18 cellular contexts compared by ENCODE assay signal in genomic region chr1:21926065-21926464, GRCh38. TPM values are rescaled to one million over a fixed set of nuclear protein-coding genes. Genes with fewer than 3 reads are reported as not detected.
DNase-seq lines count a peak whose midpoint lies in the region; ATAC-seq and TF ChIP-seq lines count a peak whose summit lies in the region.
"Had no signal": no experiment of that assay in that cellular context is flagged by ENCODE, and none has a peak within 500 bp of the region (broad histone marks: within the 10 kb centered on the region; RNA-seq: fewer than 3 reads in every experiment).

No MANE protein-coding gene starts in this region.

- TF ChIP-seq CTCF in SK-N-SH (IDR thresholded peaks at IDR 0.05) (no peak), left ventricle myocardium inferior (IDR thresholded peaks at IDR 0.05; ENCODE audit: borderline replicate concordance) (no peak), psoas muscle (IDR thresholded peaks at IDR 0.05) (no peak), vagina (IDR thresholded peaks at IDR 0.05) (no peak)

- H3K9me3 ChIP-seq in SK-N-SH, result no peaks in the 10 kb centered on the region
- no peaks in the 10 kb centered on the region for H3K9me3 ChIP-seq in left ventricle myocardium inferior (replicated peaks)
- no peaks in the 10 kb centered on the region for H3K9me3 ChIP-seq in psoas muscle
- H3K9me3 ChIP-seq in vagina, result no peaks in the 10 kb centered on the region

- H3K4me3 ChIP-seq in SK-N-SH (ENCODE audit: low read depth in 2 of 2, low read length in 1 of 2) (no peak overlapping the region), left ventricle myocardium inferior (no peak overlapping the region), psoas muscle (no peak overlapping the region), vagina (no peak overlapping the region), H7 (ENCODE audit: insufficient read depth, low read depth, low read length) (no peak overlapping the region)
- H3K4me3 ChIP-seq: GM12878 had no signal

- CTCF ChIA-PET in SK-N-SH (lab: Yijun Ruan, JAX), result no interaction called here

- POLR2A ChIA-PET in SK-N-SH (lab: Yijun Ruan, JAX), result no interaction called here

- H3K27me3 ChIP-seq in SK-N-SH (ENCODE audit: insufficient read depth), result no peaks in the 10 kb centered on the region
- no peaks in the 10 kb centered on the region for H3K27me3 ChIP-seq in left ventricle myocardium inferior (ENCODE audit: low read depth)
- H3K27me3 ChIP-seq in psoas muscle (ENCODE audit: insufficient read depth in 3 of 3, low read length in 2 of 3), result no peaks in the 10 kb centered on the region
- no peaks in the 10 kb centered on the region for H3K27me3 ChIP-seq in vagina
- no peaks in the 10 kb centered on the region for H3K27me3 ChIP-seq in H7 (ENCODE audit: control insufficient read depth, insufficient read depth, low read length)

- no peak for TF ChIP-seq RAD21 in SK-N-SH (IDR thresholded peaks at IDR 0.05; ENCODE audit: low read length)

- H4K20me1 ChIP-seq in SK-N-SH (ENCODE audit: insufficient read depth), result no peaks in the 10 kb centered on the region

- H3K4me1 ChIP-seq in SK-N-SH (ENCODE audit: control insufficient read depth in 1 of 2, insufficient read depth in 2 of 2, low read depth in 1 of 2, low read length in 1 of 2) (peaks cover 3 to 28% of the 10 kb centered on the region in 2 experiments; a peak in 3 of 4 replicates), left ventricle myocardium inferior (peaks cover 100% of the 10 kb centered on the region), psoas muscle (peaks cover 54% of the 10 kb centered on the region), vagina (peaks cover 95% of the 10 kb centered on the region)

- no peak for TF ChIP-seq POLR2A in vagina (IDR thresholded peaks at IDR 0.05)

- H3F3A ChIP-seq in SK-N-SH (replicated peaks; ENCODE audit: insufficient read depth), result peaks cover 23% of the 10 kb centered on the region

- WGBS in SK-N-SH (ENCODE audit: low lambda C conversion rate), result 100% methylated on average over 2 of the region's 2 CpGs
- 54 to 84% (median 70%) methylated on average over 2 of the region's 2 CpGs for WGBS in psoas muscle, 3 donors

- peaks cover 92% of the 10 kb centered on the region for H3K79me2 ChIP-seq in SK-N-SH (ENCODE audit: insufficient read depth)

- DNase-seq in SK-N-SH (no peak), left ventricle myocardium inferior (no peak), psoas muscle (no peak), vagina (ENCODE audit: extremely low spot score in 2 of 2) (no peak), DMS53 treated with DMSO at 0.1 percent for 48 hours (lab: John Stamatoyannopoulos, UW; ENCODE audit: unreplicated experiment) (no peak), H7 (no peak)
- DNase-seq: activated CD4-positive, alpha-beta memory T cell treated with anti-CD3 and anti-CD28 coated beads, Interleukin-2, amount 10 ng/mL, durations not matched to agents 7 days and 5 days; CD4-positive, alpha-beta T cell; glutamatergic neuron; NCI-H2029 treated with DMSO at 0.1 percent for 48 hours; NCI-H774; SHP77 treated with DMSO at 0.1 percent for 48 hours; T1000 had no signal

- H3K4me2 ChIP-seq in SK-N-SH, result peak overlapping the region; percentile 47

- no peak for TF ChIP-seq EP300 in SK-N-SH (IDR thresholded peaks at IDR 0.05; ENCODE audit: borderline replicate concordance in 1 of 2, low read depth in 1 of 2, low read length in 1 of 2)

- intact Hi-C loops in left ventricle myocardium inferior (cut with micrococcal nuclease), result no loop called here
- intact Hi-C loops in psoas muscle (cut with DNase I), result no loop called here
- intact Hi-C loops in vagina (cut with DNase I), result no loop called here

- H3K9ac ChIP-seq in SK-N-SH, result no peak overlapping the region; the same call in 1 of the 2 replicates

- H2AFZ ChIP-seq in SK-N-SH (ENCODE audit: low read depth), result no peak overlapping the region

- H3K27ac ChIP-seq in SK-N-SH (ENCODE audit: low read depth in 2 of 2, low read length in 1 of 2) (peak overlapping the region in 1 of 2 experiments; percentile 72; a peak in 2 of 4 replicates), left ventricle myocardium inferior (replicated peaks) (peak overlapping the region; percentile 90), psoas muscle (peak overlapping the region; percentile 66), vagina (peak overlapping the region; percentile 96)
- H3K27ac ChIP-seq: 22Rv1 had no signal

- ATAC-seq in SK-N-SH treated with all-trans-retinoic acid at 6 μM for 48 hours (no peak), psoas muscle (no peak), GM21390 (IDR thresholded peaks at IDR 0.05; ENCODE audit: unreplicated experiment) (no peak)
- ATAC-seq: GM12878 had no signal

- H3K9me2 ChIP-seq in SK-N-SH, result no peaks in the 10 kb centered on the region

- H3K36me3 ChIP-seq in SK-N-SH (replicated peaks in 1 of 2; ENCODE audit: control insufficient read depth in 1 of 2, insufficient read depth in 2 of 2, low read length in 1 of 2) (no peaks in the 10 kb centered on the region), left ventricle myocardium inferior (peaks cover 11% of the 10 kb centered on the region), psoas muscle (ENCODE audit: insufficient read depth in 1 of 2, low read depth in 1 of 2) (no peaks in the 10 kb centered on the region), vagina (no peaks in the 10 kb centered on the region), H7 (replicated peaks; ENCODE audit: control insufficient read depth, insufficient read depth, low read length) (peaks cover 1% of the 10 kb centered on the region; the same call in 1 of the 2 replicates)

TF ChIP-seq in SK-N-SH, 30 proteins besides CTCF, POLR2A, EP300 and RAD21 (continues in another document):
- TF ChIP-seq FOXJ3 (CRISPR knock-in tag; IDR thresholded peaks at IDR 0.05) (no peak), RFX5 (IDR thresholded peaks at IDR 0.05; ENCODE audit: low read length) (no peak), TCF12 (IDR thresholded peaks at IDR 0.05) (no peak)
- TF ChIP-seq, protein P1, sequence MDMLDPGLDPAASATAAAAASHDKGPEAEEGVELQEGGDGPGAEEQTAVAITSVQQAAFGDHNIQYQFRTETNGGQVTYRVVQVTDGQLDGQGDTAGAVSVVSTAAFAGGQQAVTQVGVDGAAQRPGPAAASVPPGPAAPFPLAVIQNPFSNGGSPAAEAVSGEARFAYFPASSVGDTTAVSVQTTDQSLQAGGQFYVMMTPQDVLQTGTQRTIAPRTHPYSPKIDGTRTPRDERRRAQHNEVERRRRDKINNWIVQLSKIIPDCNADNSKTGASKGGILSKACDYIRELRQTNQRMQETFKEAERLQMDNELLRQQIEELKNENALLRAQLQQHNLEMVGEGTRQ (IDR thresholded peaks at IDR 0.05; ENCODE audit: borderline replicate concordance, low read depth, low read length), result no peak

TF ChIP-seq in SK-N-SH treated with all-trans-retinoic acid at 6 μM for 48 hours, 23 proteins besides CTCF, POLR2A, EP300 and RAD21:
- no peak for TF ChIP-seq RARB (CRISPR knock-in tag; IDR thresholded peaks at IDR 0.05)
- no peak for TF ChIP-seq GLIS3 (CRISPR knock-in tag; IDR thresholded peaks at IDR 0.05)
- no peak for TF ChIP-seq CSRNP3 (CRISPR knock-in tag; IDR thresholded peaks at IDR 0.05)
- no peak for TF ChIP-seq ESRRG (CRISPR knock-in tag; IDR thresholded peaks at IDR 0.05)
- TF ChIP-seq ZNF70 (CRISPR knock-in tag; IDR thresholded peaks at IDR 0.05), result no peak

RNA-seq across cellular contexts. Expression of gene HSPG2, which starts 11.0 kb away (rescaled TPM):
- polyA plus RNA-seq in SK-N-SH (2012; rRNA removed) (10.7 and 28.9 TPM in 2 replicates), psoas muscle (10 to 100 TPM; 24.5 to 74.8 (median 43.8) TPM)
- 10.2 and 22.9 TPM in 2 replicates for polyA plus RNA-seq in SK-N-SH (2012; cell fraction: cytosol; rRNA removed)
- polyA plus RNA-seq in SK-N-SH (2012; cell fraction: nucleus; rRNA removed), result 112 and 128 TPM in 2 replicates
- total RNA-seq in left ventricle myocardium inferior (257 TPM), psoas muscle (100 to 1,000 TPM; 102 to 168 (median 135) TPM), vagina (179 TPM)
- total RNA-seq in H7 (2014; rRNA removed; shearing (Covaris generic)), result 43.5 and 49.2 TPM in 2 replicates

RNA-seq across cellular contexts. Expression of gene CELA3B, which starts 50.8 kb away (rescaled TPM):
- not detected in 2 replicates for polyA plus RNA-seq in SK-N-SH (2012; rRNA removed)
- polyA plus RNA-seq in SK-N-SH (2012; cell fraction: cytosol; rRNA removed), result not detected in 2 replicates
- not detected in 2 replicates for polyA plus RNA-seq in SK-N-SH (2012; cell fraction: nucleus; rRNA removed)
- total RNA-seq in left ventricle myocardium inferior, result not detected
- 1 to 10 TPM in 1 of 4 donors, under 1 TPM in 1, not detected in 2; 0.42 to 1.7 TPM for total RNA-seq in psoas muscle
- under 1 TPM; 0.09 to 0.64 (median 0.24) TPM for polyA plus RNA-seq in psoas muscle
- total RNA-seq in vagina, result not detected
- total RNA-seq in H7 (2014; rRNA removed; shearing (Covaris generic)), result not detected in 2 replicates
- total RNA-seq: activated CD4-positive, alpha-beta memory T cell treated with anti-CD3 and anti-CD28 coated beads, Interleukin-2, amount 10 ng/mL, durations not matched to agents 7 days and 5 days; activated T-helper 2 cell treated with anti-CD3 and anti-CD28 coated beads, Interferon-gamma antibody, Interleukin-2, Interleukin-4, amounts not matched to agents 10 μg/mL and 5 μg/mL and 100 μg/mL, durations not matched to agents 14 hours and 24 hours and 36 hours; CD4-positive, alpha-beta T cell had no signal
- polyA plus RNA-seq: GM12878 had no signal
